ENCODE assay signal across 1 cellular context in the genomic region with DNA sequence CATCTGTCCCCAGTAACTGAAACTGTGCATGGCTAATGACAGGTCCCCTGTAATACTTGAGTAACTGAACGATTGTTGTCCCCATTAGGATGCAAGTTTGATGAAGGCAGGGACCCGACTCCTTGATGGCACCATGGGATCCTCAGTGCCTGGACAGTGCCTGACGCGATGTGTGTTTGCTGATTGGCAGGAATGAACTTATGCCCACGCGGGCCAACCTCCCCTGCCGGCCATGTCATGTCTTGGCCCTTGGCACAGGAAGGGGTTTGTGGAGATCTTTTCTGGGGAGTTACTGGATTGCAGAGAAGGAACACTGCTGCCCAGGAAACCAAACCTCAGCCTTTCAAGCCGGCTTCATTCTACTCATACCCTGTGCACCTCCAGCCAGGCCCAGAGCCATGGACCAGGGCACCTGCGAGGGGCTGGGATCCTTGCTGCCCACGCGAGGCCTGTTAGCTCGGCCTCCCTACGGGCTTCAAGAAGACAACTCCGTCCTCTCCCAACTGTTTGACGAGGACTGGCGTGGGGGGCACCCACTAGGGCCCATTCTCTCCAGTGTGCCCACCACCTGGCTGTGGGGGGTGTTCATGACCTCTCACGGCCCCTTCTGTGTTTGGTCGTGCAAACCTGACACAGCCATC.
TF ChIP-seq lines count a peak whose summit lies in the region.

No MANE protein-coding gene starts in this region.

TF ChIP-seq in WTC11, 78 proteins besides CTCF, POLR2A, EP300 and RAD21 (continued from another document):
- TF ChIP-seq USF2 (CRISPR knock-in tag; IDR thresholded peaks at IDR 0.05), result no peak
